In genomic region chr9:93297659-93298497, GRCh38 we compare ENCODE assay signal across 14 cellular contexts.
A peak's percentile ranks its signal among the peaks of the same experiment; 100 is the strongest.
DNase-seq lines count a peak whose midpoint lies in the region; ATAC-seq and TF ChIP-seq lines count a peak whose summit lies in the region.
"Had no signal": no experiment of that assay in that cellular context is flagged by ENCODE, and none has a peak within 500 bp of the region (broad histone marks: within the 10 kb centered on the region; RNA-seq: fewer than 3 reads in every experiment).

No MANE protein-coding gene starts in this region.

- no peaks in the 10 kb centered on the region for H3K4me1 Mint-ChIP-seq in chondrocyte (ENCODE audit: low read depth)

- H3K36me3 ChIP-seq in Loucy (ENCODE audit: insufficient read depth, low read length), result no peaks in the 10 kb centered on the region
- H3K36me3 ChIP-seq in sigmoid colon, result peaks cover 3 to 29% (median 12%) of the 10 kb centered on the region in 4 donors
- H3K36me3 ChIP-seq: vagina had no signal

- H3K9ac ChIP-seq in Loucy (ENCODE audit: low read depth, low read length, poor library complexity, severe bottlenecking), result no peak overlapping the region

- no peaks in the 10 kb centered on the region for H3F3A ChIP-seq in Loucy (ENCODE audit: low read depth)

- 54 to 75% methylated on average over 33 of the region's 33 CpGs for WGBS in sigmoid colon, 2 donors

- no peak overlapping the region for H3K4me3 Mint-ChIP-seq in chondrocyte (ENCODE audit: unreplicated experiment)
- H3K4me3 Mint-ChIP-seq: activated CD8-positive, alpha-beta T cell treated with anti-CD3 and anti-CD28 coated beads for 36 hours; neural crest cell had no signal

- H3K4me1 ChIP-seq in Loucy (ENCODE audit: insufficient read depth, low read length, poor library complexity, severe bottlenecking), result no peaks in the 10 kb centered on the region
- H3K4me1 ChIP-seq in sigmoid colon, result peaks cover 0 to 3% (median 0%) of the 10 kb centered on the region in 4 donors
- H3K4me1 ChIP-seq: vagina had no signal

- H3K27me3 ChIP-seq in Loucy (ENCODE audit: insufficient read depth, low read length, poor library complexity, severe bottlenecking) (no peaks in the 10 kb centered on the region), sigmoid colon (no peaks in the 10 kb centered on the region)
- H3K27me3 ChIP-seq: vagina had no signal

- intact Hi-C loops in sigmoid colon (cut with DNase I), result no loop called here

- H3K4me3 ChIP-seq in Loucy (ENCODE audit: low read length, poor library complexity, severe bottlenecking), result no peak overlapping the region
- no peak overlapping the region for H3K4me3 ChIP-seq in sigmoid colon
- H3K4me3 ChIP-seq: vagina had no signal

- no peak overlapping the region for H2AFZ ChIP-seq in Loucy (ENCODE audit: low read length)

- peak; percentile 49 for DNase-seq in NCI-H82 (lab: John Stamatoyannopoulos, UW)
- no peak for DNase-seq in NCI-H82 treated with DMSO at 0.1 percent for 48 hours (lab: John Stamatoyannopoulos, UW; ENCODE audit: unreplicated experiment)
- peak; percentile 90 for DNase-seq in chondrocyte (ENCODE audit: low spot score)
- DNase-seq in sigmoid colon, result peak; percentile 58
- no peak for DNase-seq in germinal center (ENCODE audit: low spot score)
- DNase-seq: activated CD8-positive, alpha-beta T cell treated with anti-CD3 and anti-CD28 coated beads for 36 hours; kidney glomerular epithelial cell; stimulated activated CD4-positive, alpha-beta T cell treated with anti-CD3 and anti-CD28 coated beads, Interleukin-15, amount 100 ng/mL, for 24 hours; stimulated activated CD8-positive, alpha-beta memory T cell treated with anti-CD3 and anti-CD28 coated beads, Interleukin-4, amount 100 ng/mL, for 48 hours had no signal

- H3K9me3 Mint-ChIP-seq in chondrocyte (ENCODE audit: low read depth), result no peaks in the 10 kb centered on the region
- H3K9me3 Mint-ChIP-seq: activated CD8-positive, alpha-beta T cell treated with anti-CD3 and anti-CD28 coated beads for 36 hours; neural crest cell had no signal

- H3K36me3 Mint-ChIP-seq in chondrocyte (ENCODE audit: low read depth), result no peaks in the 10 kb centered on the region

- TF ChIP-seq CTCF in Loucy (conservative IDR thresholded peaks at IDR 0.05; ENCODE audit: low read length), result peak; percentile 17; the same call in 1 of the 2 replicates
- no peak for TF ChIP-seq CTCF in chondrocyte (IDR thresholded peaks at IDR 0.05)
- no peak for TF ChIP-seq CTCF in sigmoid colon (IDR thresholded peaks at IDR 0.05)

- H3K9me3 ChIP-seq in Loucy (ENCODE audit: insufficient read depth, low read depth, low read length) (no peaks in the 10 kb centered on the region), sigmoid colon (no peaks in the 10 kb centered on the region)
- H3K9me3 ChIP-seq: vagina had no signal

- peaks cover 26% of the 10 kb centered on the region for H3K27me3 Mint-ChIP-seq in chondrocyte (ENCODE audit: low read depth)
- H3K27me3 Mint-ChIP-seq: activated CD8-positive, alpha-beta T cell treated with anti-CD3 and anti-CD28 coated beads for 36 hours had no signal

- no peak overlapping the region for H3K27ac Mint-ChIP-seq in chondrocyte (ENCODE audit: unreplicated experiment)
- H3K27ac Mint-ChIP-seq: activated CD8-positive, alpha-beta T cell treated with anti-CD3 and anti-CD28 coated beads for 36 hours had no signal

- no peak overlapping the region for H3K4me2 ChIP-seq in Loucy (ENCODE audit: low read depth, low read length, poor library complexity, severe bottlenecking)

- no peak for ATAC-seq in GM18868 (IDR thresholded peaks at IDR 0.05; ENCODE audit: unreplicated experiment)
- ATAC-seq in GM18505 (IDR thresholded peaks at IDR 0.05; ENCODE audit: unreplicated experiment), result no peak
- ATAC-seq: activated CD8-positive, alpha-beta T cell treated with anti-CD3 and anti-CD28 coated beads for 36 hours had no signal

- no peaks in the 10 kb centered on the region for H3K79me2 ChIP-seq in Loucy (ENCODE audit: insufficient read depth, low read length)

- TF ChIP-seq POLR2A in sigmoid colon (IDR thresholded peaks at IDR 0.05) (no peak), GM18505 (IDR thresholded peaks at IDR 0.05; ENCODE audit: borderline replicate concordance, extremely low read depth, insufficient read depth, insufficient read length) (no peak)

- no peaks in the 10 kb centered on the region for H3K9me2 ChIP-seq in Loucy (replicated peaks; ENCODE audit: low read depth, low read length)

- H4K20me1 ChIP-seq in Loucy (ENCODE audit: insufficient read depth, low read length, poor library complexity, severe bottlenecking), result no peaks in the 10 kb centered on the region

- no peak overlapping the region for H3K27ac ChIP-seq in sigmoid colon
- H3K27ac ChIP-seq: vagina had no signal

- no peak for TF ChIP-seq EP300 in sigmoid colon (IDR thresholded peaks at IDR 0.05)

Comparison
In these comparisons a context has a peak if more than half of its experiments do, and no peak if none do; other contexts are left out.
1. DNase-seq: peak in NCI-H82 (single experiment), chondrocyte (single experiment) and sigmoid colon (single experiment); none in NCI-H82 treated with DMSO at 0.1 percent for 48 hours (single experiment) and germinal center (single experiment).